Comparison of ENCODE assay signal across 1 cellular context in the genomic region with DNA sequence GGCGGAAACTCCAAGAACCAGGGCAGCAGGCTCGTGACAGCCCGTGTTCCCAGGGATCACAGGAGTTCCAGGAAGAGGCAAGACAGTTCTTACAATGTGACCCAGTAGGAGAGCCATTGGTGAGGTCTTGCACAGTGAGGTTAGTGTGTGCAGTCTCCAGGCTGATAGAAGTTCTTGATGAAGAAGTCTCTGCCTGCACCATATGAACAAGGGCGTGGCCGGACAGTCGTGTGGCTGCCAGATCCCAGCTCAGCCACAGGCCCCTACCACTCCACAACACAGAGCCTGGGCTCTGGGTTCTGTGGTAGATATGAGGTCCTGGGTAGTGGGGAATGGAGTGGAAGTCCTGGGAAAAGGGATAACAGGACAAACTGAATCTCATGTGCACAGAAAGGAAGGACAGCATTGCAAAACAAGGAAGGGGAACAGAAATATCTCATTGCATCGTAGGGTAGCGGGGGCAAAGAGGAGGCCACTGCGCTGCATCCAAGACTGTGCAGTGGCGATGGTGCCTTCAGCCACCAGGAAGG.
A peak's percentile ranks its signal among the peaks of the same experiment; 100 is the strongest.
TF ChIP-seq lines count a peak whose summit lies in the region.

No MANE protein-coding gene starts in this region.

TF ChIP-seq in HepG2, 621 proteins besides CTCF, POLR2A, EP300 and RAD21 (continued from another document and continues in another):
- TF ChIP-seq, protein P1, sequence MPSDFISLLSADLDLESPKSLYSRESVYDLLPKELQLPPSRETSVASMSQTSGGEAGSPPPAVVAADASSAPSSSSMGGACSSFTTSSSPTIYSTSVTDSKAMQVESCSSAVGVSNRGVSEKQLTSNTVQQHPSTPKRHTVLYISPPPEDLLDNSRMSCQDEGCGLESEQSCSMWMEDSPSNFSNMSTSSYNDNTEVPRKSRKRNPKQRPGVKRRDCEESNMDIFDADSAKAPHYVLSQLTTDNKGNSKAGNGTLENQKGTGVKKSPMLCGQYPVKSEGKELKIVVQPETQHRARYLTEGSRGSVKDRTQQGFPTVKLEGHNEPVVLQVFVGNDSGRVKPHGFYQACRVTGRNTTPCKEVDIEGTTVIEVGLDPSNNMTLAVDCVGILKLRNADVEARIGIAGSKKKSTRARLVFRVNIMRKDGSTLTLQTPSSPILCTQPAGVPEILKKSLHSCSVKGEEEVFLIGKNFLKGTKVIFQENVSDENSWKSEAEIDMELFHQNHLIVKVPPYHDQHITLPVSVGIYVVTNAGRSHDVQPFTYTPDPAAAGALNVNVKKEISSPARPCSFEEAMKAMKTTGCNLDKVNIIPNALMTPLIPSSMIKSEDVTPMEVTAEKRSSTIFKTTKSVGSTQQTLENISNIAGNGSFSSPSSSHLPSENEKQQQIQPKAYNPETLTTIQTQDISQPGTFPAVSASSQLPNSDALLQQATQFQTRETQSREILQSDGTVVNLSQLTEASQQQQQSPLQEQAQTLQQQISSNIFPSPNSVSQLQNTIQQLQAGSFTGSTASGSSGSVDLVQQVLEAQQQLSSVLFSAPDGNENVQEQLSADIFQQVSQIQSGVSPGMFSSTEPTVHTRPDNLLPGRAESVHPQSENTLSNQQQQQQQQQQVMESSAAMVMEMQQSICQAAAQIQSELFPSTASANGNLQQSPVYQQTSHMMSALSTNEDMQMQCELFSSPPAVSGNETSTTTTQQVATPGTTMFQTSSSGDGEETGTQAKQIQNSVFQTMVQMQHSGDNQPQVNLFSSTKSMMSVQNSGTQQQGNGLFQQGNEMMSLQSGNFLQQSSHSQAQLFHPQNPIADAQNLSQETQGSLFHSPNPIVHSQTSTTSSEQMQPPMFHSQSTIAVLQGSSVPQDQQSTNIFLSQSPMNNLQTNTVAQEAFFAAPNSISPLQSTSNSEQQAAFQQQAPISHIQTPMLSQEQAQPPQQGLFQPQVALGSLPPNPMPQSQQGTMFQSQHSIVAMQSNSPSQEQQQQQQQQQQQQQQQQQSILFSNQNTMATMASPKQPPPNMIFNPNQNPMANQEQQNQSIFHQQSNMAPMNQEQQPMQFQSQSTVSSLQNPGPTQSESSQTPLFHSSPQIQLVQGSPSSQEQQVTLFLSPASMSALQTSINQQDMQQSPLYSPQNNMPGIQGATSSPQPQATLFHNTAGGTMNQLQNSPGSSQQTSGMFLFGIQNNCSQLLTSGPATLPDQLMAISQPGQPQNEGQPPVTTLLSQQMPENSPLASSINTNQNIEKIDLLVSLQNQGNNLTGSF (CRISPR knock-in tag; IDR thresholded peaks at IDR 0.05): no peak
- TF ChIP-seq FOSL2 (CRISPR knock-in tag; IDR thresholded peaks at IDR 0.05) (no peak), ZNF772 (CRISPR knock-in tag; IDR thresholded peaks at IDR 0.05) (no peak; the same call in 1 of the 2 replicates), THAP11 (CRISPR knock-in tag; IDR thresholded peaks at IDR 0.05) (no peak), SMC3 (IDR thresholded peaks at IDR 0.05; ENCODE audit: low read length) (no peak), HNF4G (IDR thresholded peaks at IDR 0.05; ENCODE audit: borderline replicate concordance, low read depth, low read length) (no peak), HNF4G (CRISPR knock-in tag; IDR thresholded peaks at IDR 0.05; ENCODE audit: borderline replicate concordance, low read depth) (no peak), ARNTL (CRISPR knock-in tag; IDR thresholded peaks at IDR 0.05) (peak; percentile 21; the same call in 1 of the 2 replicates), ZNF713 (CRISPR knock-in tag; IDR thresholded peaks at IDR 0.05) (no peak), ARHGAP35 (CRISPR knock-in tag; IDR thresholded peaks at IDR 0.05; ENCODE audit: borderline replicate concordance) (no peak), SIN3B (IDR thresholded peaks at IDR 0.05; ENCODE audit: low read length) (no peak), ZNF768 (CRISPR knock-in tag; IDR thresholded peaks at IDR 0.05) (no peak; the same call in 1 of the 2 replicates), ZSCAN31 (CRISPR knock-in tag; IDR thresholded peaks at IDR 0.05; ENCODE audit: low read depth) (no peak; the same call in 1 of the 2 replicates), SRSF9 (IDR thresholded peaks at IDR 0.05; ENCODE audit: borderline replicate concordance, insufficient read depth, low read depth, low read length, poor library complexity, severe bottlenecking) (no peak), ATF7-NPFF (CRISPR knock-in tag; IDR thresholded peaks at IDR 0.05; ENCODE audit: low read depth) (peak; percentile 42), SALL1 (CRISPR knock-in tag; IDR thresholded peaks at IDR 0.05) (no peak), PHF21A (CRISPR knock-in tag; IDR thresholded peaks at IDR 0.05) (no peak), CHD2 (IDR thresholded peaks at IDR 0.05; ENCODE audit: low read depth, low read length) (no peak), ZSCAN21 (CRISPR knock-in tag; IDR thresholded peaks at IDR 0.05; ENCODE audit: borderline replicate concordance) (0 out of 2 replicates have a peak, but pooled peaks have one; percentile 28), KLF16 (CRISPR knock-in tag; IDR thresholded peaks at IDR 0.05) (0 out of 4 replicates have a peak, but pooled peaks of 1 of the 2 experiments have one; percentile 65), ZBTB8A (CRISPR knock-in tag; IDR thresholded peaks at IDR 0.05; ENCODE audit: borderline replicate concordance, low read depth) (no peak), ZNF460 (CRISPR knock-in tag; IDR thresholded peaks at IDR 0.05; ENCODE audit: borderline replicate concordance) (no peak)
- TF ChIP-seq, protein P2, sequence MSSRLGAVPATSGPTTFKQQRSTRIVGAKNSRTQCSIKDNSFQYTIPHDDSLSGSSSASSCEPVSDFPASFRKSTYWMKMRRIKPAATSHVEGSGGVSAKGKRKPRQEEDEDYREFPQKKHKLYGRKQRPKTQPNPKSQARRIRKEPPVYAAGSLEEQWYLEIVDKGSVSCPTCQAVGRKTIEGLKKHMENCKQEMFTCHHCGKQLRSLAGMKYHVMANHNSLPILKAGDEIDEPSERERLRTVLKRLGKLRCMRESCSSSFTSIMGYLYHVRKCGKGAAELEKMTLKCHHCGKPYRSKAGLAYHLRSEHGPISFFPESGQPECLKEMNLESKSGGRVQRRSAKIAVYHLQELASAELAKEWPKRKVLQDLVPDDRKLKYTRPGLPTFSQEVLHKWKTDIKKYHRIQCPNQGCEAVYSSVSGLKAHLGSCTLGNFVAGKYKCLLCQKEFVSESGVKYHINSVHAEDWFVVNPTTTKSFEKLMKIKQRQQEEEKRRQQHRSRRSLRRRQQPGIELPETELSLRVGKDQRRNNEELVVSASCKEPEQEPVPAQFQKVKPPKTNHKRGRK (CRISPR knock-in tag; IDR thresholded peaks at IDR 0.05): 0 out of 2 replicates have a peak, but pooled peaks have one; percentile 6
- TF ChIP-seq, protein P3, sequence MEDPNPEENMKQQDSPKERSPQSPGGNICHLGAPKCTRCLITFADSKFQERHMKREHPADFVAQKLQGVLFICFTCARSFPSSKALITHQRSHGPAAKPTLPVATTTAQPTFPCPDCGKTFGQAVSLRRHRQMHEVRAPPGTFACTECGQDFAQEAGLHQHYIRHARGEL (CRISPR knock-in tag; IDR thresholded peaks at IDR 0.05): no peak
- TF ChIP-seq, protein P4, sequence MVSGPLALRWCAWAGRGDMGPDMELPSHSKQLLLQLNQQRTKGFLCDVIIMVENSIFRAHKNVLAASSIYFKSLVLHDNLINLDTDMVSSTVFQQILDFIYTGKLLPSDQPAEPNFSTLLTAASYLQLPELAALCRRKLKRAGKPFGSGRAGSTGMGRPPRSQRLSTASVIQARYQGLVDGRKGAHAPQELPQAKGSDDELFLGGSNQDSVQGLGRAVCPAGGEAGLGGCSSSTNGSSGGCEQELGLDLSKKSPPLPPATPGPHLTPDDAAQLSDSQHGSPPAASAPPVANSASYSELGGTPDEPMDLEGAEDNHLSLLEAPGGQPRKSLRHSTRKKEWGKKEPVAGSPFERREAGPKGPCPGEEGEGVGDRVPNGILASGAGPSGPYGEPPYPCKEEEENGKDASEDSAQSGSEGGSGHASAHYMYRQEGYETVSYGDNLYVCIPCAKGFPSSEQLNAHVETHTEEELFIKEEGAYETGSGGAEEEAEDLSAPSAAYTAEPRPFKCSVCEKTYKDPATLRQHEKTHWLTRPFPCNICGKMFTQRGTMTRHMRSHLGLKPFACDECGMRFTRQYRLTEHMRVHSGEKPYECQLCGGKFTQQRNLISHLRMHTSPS (CRISPR knock-in tag; IDR thresholded peaks at IDR 0.05; ENCODE audit: low read depth): no peak
- TF ChIP-seq, protein P5, sequence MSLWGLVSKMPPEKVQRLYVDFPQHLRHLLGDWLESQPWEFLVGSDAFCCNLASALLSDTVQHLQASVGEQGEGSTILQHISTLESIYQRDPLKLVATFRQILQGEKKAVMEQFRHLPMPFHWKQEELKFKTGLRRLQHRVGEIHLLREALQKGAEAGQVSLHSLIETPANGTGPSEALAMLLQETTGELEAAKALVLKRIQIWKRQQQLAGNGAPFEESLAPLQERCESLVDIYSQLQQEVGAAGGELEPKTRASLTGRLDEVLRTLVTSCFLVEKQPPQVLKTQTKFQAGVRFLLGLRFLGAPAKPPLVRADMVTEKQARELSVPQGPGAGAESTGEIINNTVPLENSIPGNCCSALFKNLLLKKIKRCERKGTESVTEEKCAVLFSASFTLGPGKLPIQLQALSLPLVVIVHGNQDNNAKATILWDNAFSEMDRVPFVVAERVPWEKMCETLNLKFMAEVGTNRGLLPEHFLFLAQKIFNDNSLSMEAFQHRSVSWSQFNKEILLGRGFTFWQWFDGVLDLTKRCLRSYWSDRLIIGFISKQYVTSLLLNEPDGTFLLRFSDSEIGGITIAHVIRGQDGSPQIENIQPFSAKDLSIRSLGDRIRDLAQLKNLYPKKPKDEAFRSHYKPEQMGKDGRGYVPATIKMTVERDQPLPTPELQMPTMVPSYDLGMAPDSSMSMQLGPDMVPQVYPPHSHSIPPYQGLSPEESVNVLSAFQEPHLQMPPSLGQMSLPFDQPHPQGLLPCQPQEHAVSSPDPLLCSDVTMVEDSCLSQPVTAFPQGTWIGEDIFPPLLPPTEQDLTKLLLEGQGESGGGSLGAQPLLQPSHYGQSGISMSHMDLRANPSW (CRISPR knock-in tag; IDR thresholded peaks at IDR 0.05; ENCODE audit: borderline replicate concordance): no peak
- TF ChIP-seq, protein P6, sequence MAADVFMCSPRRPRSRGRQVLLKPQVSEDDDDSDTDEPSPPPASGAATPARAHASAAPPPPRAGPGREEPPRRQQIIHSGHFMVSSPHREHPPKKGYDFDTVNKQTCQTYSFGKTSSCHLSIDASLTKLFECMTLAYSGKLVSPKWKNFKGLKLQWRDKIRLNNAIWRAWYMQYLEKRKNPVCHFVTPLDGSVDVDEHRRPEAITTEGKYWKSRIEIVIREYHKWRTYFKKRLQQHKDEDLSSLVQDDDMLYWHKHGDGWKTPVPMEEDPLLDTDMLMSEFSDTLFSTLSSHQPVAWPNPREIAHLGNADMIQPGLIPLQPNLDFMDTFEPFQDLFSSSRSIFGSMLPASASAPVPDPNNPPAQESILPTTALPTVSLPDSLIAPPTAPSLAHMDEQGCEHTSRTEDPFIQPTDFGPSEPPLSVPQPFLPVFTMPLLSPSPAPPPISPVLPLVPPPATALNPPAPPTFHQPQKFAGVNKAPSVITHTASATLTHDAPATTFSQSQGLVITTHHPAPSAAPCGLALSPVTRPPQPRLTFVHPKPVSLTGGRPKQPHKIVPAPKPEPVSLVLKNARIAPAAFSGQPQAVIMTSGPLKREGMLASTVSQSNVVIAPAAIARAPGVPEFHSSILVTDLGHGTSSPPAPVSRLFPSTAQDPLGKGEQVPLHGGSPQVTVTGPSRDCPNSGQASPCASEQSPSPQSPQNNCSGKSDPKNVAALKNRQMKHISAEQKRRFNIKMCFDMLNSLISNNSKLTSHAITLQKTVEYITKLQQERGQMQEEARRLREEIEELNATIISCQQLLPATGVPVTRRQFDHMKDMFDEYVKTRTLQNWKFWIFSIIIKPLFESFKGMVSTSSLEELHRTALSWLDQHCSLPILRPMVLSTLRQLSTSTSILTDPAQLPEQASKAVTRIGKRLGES (CRISPR knock-in tag; IDR thresholded peaks at IDR 0.05; ENCODE audit: borderline replicate concordance): no peak
- TF ChIP-seq, protein P7, sequence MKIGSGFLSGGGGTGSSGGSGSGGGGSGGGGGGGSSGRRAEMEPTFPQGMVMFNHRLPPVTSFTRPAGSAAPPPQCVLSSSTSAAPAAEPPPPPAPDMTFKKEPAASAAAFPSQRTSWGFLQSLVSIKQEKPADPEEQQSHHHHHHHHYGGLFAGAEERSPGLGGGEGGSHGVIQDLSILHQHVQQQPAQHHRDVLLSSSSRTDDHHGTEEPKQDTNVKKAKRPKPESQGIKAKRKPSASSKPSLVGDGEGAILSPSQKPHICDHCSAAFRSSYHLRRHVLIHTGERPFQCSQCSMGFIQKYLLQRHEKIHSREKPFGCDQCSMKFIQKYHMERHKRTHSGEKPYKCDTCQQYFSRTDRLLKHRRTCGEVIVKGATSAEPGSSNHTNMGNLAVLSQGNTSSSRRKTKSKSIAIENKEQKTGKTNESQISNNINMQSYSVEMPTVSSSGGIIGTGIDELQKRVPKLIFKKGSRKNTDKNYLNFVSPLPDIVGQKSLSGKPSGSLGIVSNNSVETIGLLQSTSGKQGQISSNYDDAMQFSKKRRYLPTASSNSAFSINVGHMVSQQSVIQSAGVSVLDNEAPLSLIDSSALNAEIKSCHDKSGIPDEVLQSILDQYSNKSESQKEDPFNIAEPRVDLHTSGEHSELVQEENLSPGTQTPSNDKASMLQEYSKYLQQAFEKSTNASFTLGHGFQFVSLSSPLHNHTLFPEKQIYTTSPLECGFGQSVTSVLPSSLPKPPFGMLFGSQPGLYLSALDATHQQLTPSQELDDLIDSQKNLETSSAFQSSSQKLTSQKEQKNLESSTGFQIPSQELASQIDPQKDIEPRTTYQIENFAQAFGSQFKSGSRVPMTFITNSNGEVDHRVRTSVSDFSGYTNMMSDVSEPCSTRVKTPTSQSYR (CRISPR knock-in tag; IDR thresholded peaks at IDR 0.05; ENCODE audit: borderline replicate concordance): no peak
- TF ChIP-seq, protein P8, sequence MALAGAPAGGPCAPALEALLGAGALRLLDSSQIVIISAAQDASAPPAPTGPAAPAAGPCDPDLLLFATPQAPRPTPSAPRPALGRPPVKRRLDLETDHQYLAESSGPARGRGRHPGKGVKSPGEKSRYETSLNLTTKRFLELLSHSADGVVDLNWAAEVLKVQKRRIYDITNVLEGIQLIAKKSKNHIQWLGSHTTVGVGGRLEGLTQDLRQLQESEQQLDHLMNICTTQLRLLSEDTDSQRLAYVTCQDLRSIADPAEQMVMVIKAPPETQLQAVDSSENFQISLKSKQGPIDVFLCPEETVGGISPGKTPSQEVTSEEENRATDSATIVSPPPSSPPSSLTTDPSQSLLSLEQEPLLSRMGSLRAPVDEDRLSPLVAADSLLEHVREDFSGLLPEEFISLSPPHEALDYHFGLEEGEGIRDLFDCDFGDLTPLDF (CRISPR knock-in tag; IDR thresholded peaks at IDR 0.05): no peak
